8 cellular contexts compared by ENCODE assay signal in genomic region chr1:51768971-51769601, GRCh38.
A peak's percentile ranks its signal among the peaks of the same experiment; 100 is the strongest.
DNase-seq lines count a peak whose midpoint lies in the region; ATAC-seq and TF ChIP-seq lines count a peak whose summit lies in the region.

No MANE protein-coding gene starts in this region.

- H3K36me3 Mint-ChIP-seq in effector memory CD8-positive, alpha-beta T cell (ENCODE audit: insufficient read depth): peaks cover 54% of the 10 kb centered on the region
- peaks cover 40% of the 10 kb centered on the region for H3K36me3 Mint-ChIP-seq in memory B cell

- in situ Hi-C loops in KBM-7 (cut with MboI; ENCODE audit: low pct_unique_long_range_greater_than_20kb, low sequenced_read_pairs): no loop called here

- ATAC-seq in stimulated activated naive CD8-positive, alpha-beta T cell treated with anti-CD3 and anti-CD28 coated beads, Interleukin-15, amount 100 ng/mL, for 72 hours: peak; percentile 60
- no peak for ATAC-seq in stimulated activated naive CD8-positive, alpha-beta T cell treated with anti-CD3 and anti-CD28 coated beads, Interleukin-15, Interleukin-2, amounts not matched to agents 100 U/mL and 50 U/mL, for 24 hours
- peak; percentile 59 for ATAC-seq in effector memory CD8-positive, alpha-beta T cell (replicated peaks)
- peak; percentile 59 for ATAC-seq in memory B cell (ENCODE audit: low read depth)

- H3K27ac Mint-ChIP-seq in stimulated activated naive CD8-positive, alpha-beta T cell treated with anti-CD3 and anti-CD28 coated beads, Interleukin-15, amount 100 ng/mL, for 72 hours: no peak overlapping the region
- H3K27ac Mint-ChIP-seq in effector memory CD8-positive, alpha-beta T cell: peak overlapping the region in 1 of 2 donors; percentile 60
- peak overlapping the region; percentile 15 for H3K27ac Mint-ChIP-seq in memory B cell

- CTCF ChIA-PET in RWPE1 (lab: Yijun Ruan, JAX): interaction anchor here (0.5 to 1.7 kb wide), 9 partner anchors 13 to 690 kb away, joined by 3 to 9 read pairs (median 3); no protein-coding TSS in a partner anchor

- peak in 1 of 2 donors; percentile 10 for DNase-seq in stimulated activated naive CD8-positive, alpha-beta T cell treated with anti-CD3 and anti-CD28 coated beads, Interleukin-15, amount 100 ng/mL, for 72 hours
- no peak for DNase-seq in stimulated activated naive CD8-positive, alpha-beta T cell treated with anti-CD3 and anti-CD28 coated beads, Interleukin-15, Interleukin-2, amounts not matched to agents 100 U/mL and 50 U/mL, for 24 hours
- DNase-seq in KBM-7: peak; percentile 70
- peak; percentile 48 for DNase-seq in RWPE1 (ENCODE audit: low spot score)
- DNase-seq in effector memory CD8-positive, alpha-beta T cell: no peak
- peak in 1 of 2 donors; percentile 26 for DNase-seq in memory B cell (ENCODE audit: low spot score in 2 of 2)
- no peak for DNase-seq in posterior vena cava (ENCODE audit: low spot score)
- no peak for DNase-seq in OCI-M2 (lab: John Stamatoyannopoulos, UW; ENCODE audit: unreplicated experiment)

- TF ChIP-seq CTCF in RWPE1 (conservative IDR thresholded peaks at IDR 0.05; ENCODE audit: low read depth): peak; percentile 85

- POLR2A ChIA-PET in RWPE1 (lab: Yijun Ruan, JAX; ENCODE audit: low non-redundant PET): interaction anchor here (0.6 kb wide), 1 partner anchor 923 kb away, joined by 3 read pairs; no protein-coding TSS in a partner anchor

- H3K4me3 Mint-ChIP-seq in stimulated activated naive CD8-positive, alpha-beta T cell treated with anti-CD3 and anti-CD28 coated beads, Interleukin-15, amount 100 ng/mL, for 72 hours: no peak overlapping the region
- no peak overlapping the region for H3K4me3 Mint-ChIP-seq in effector memory CD8-positive, alpha-beta T cell
- no peak overlapping the region for H3K4me3 Mint-ChIP-seq in memory B cell

- intact Hi-C loops in posterior vena cava (cut with DNase I): loop anchor here (5.0 to 10.0 kb wide), 2 partner anchors 134 to 142 kb away; no protein-coding TSS in a partner anchor

- H3K27me3 Mint-ChIP-seq in stimulated activated naive CD8-positive, alpha-beta T cell treated with anti-CD3 and anti-CD28 coated beads, Interleukin-15, amount 100 ng/mL, for 72 hours: no peaks in the 10 kb centered on the region
- H3K27me3 Mint-ChIP-seq in effector memory CD8-positive, alpha-beta T cell: no peaks in the 10 kb centered on the region
- no peaks in the 10 kb centered on the region for H3K27me3 Mint-ChIP-seq in memory B cell

- H3K27ac ChIP-seq in RWPE1: no peak overlapping the region

- no peaks in the 10 kb centered on the region for H3K9me3 Mint-ChIP-seq in stimulated activated naive CD8-positive, alpha-beta T cell treated with anti-CD3 and anti-CD28 coated beads, Interleukin-15, amount 100 ng/mL, for 72 hours
- H3K9me3 Mint-ChIP-seq in effector memory CD8-positive, alpha-beta T cell: no peaks in the 10 kb centered on the region
- no peaks in the 10 kb centered on the region for H3K9me3 Mint-ChIP-seq in memory B cell

- peaks cover 13% of the 10 kb centered on the region for H3K4me1 Mint-ChIP-seq in stimulated activated naive CD8-positive, alpha-beta T cell treated with anti-CD3 and anti-CD28 coated beads, Interleukin-15, amount 100 ng/mL, for 72 hours
- peaks cover 11 to 17% of the 10 kb centered on the region in 2 donors for H3K4me1 Mint-ChIP-seq in effector memory CD8-positive, alpha-beta T cell (ENCODE audit: low read depth in 2 of 2)
- peaks cover 17% of the 10 kb centered on the region for H3K4me1 Mint-ChIP-seq in memory B cell

Comparison
In these comparisons a context has a peak if more than half of its experiments do, and no peak if none do; other contexts are left out.
1. DNase-seq: peak in KBM-7 (single experiment) and RWPE1 (single experiment); none in stimulated activated naive CD8-positive, alpha-beta T cell treated with anti-CD3 and anti-CD28 coated beads, Interleukin-15, Interleukin-2, amounts not matched to agents 100 U/mL and 50 U/mL, for 24 hours (single experiment), effector memory CD8-positive, alpha-beta T cell (0 of 3), posterior vena cava (single experiment) and OCI-M2 (single experiment).